Comparison of ENCODE assay signal across 36 cellular contexts in the genomic region with DNA sequence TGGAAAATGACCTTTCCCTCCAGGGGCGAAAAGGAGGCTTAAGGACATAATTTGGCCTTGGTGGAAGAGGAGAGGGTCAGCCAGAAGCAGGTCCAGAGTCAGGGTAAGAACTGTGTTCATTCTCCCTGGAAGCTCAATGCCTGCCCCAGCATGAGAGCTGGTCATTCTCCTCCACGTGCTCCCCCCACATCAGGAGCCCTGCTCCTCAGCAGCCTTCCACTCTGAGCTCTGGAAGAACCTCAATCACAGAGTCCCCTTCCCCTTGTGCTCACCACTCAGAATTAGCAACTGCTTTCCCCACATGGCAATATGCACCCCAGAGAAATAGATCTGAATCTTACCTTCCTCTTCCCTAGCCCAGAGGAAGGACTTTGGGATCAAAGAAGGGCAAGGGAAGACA.
"Had no signal": no experiment of that assay in that cellular context is flagged by ENCODE, and none has a peak within 500 bp of the region (broad histone marks: within the 10 kb centered on the region; RNA-seq: fewer than 3 reads in every experiment).

No MANE protein-coding gene starts in this region.

- H3K4me3 ChIP-seq: MG63 had no signal

- H3K27me3 ChIP-seq: MG63 had no signal

- DNase-seq: Karpas-422, Kasumi-1, MG63, MM.1S, MV-4-11, NCI-H1048, NCI-H1092, NCI-H1092 treated with DMSO at 0.1 percent for 48 hours, NCI-H1105, NCI-H1105 treated with DMSO at 0.1 percent for 48 hours, NCI-H1417, NCI-H1417 treated with DMSO at 0.1 percent for 48 hours, NCI-H1436, NCI-H1436 treated with DMSO at 0.1 percent for 48 hours, NCI-H146, NCI-H1694, NCI-H1694 treated with DMSO at 0.1 percent for 48 hours, NCI-H187, NCI-H187 treated with DMSO at 0.1 percent for 48 hours, NCI-H1930, NCI-H2029, NCI-H2029 treated with DMSO at 0.1 percent for 48 hours, NCI-H2081, NCI-H2081 treated with DMSO at 0.1 percent for 48 hours, NCI-H2107, NCI-H2171, NCI-H2171 treated with DMSO at 0.1 percent for 48 hours, NCI-H2227 treated with DMSO at 0.1 percent for 48 hours, NCI-H226, NCI-H345, NCI-H446, NCI-H446 treated with DMSO at 0.1 percent for 48 hours, NCI-H510A, NCI-H510A treated with DMSO at 0.1 percent for 48 hours, NCI-H524, NCI-H524 treated with DMSO at 0.1 percent for 48 hours had no signal

- H3K36me3 ChIP-seq: MG63 had no signal

- H3K9me3 ChIP-seq: MG63 had no signal
